21 cellular contexts compared by ENCODE assay signal in genomic region chr1:203528098-203528497, GRCh38. TPM values are rescaled to one million over a fixed set of nuclear protein-coding genes. Genes with fewer than 3 reads are reported as not detected.
A peak's percentile ranks its signal among the peaks of the same experiment; 100 is the strongest.
DNase-seq lines count a peak whose midpoint lies in the region; ATAC-seq and TF ChIP-seq lines count a peak whose summit lies in the region.
"Had no signal": no experiment of that assay in that cellular context is flagged by ENCODE, and none has a peak within 500 bp of the region (broad histone marks: within the 10 kb centered on the region; RNA-seq: fewer than 3 reads in every experiment).

No MANE protein-coding gene starts in this region.

- H3K4me3 Mint-ChIP-seq in Calu3 (ENCODE audit: low read depth, unreplicated experiment): no peak overlapping the region
- H3K4me3 Mint-ChIP-seq: CD4-positive, alpha-beta T cell; T-helper 1 cell treated with Interleukin-12 subunit alpha and Interleukin-12 subunit beta and Interleukin-4 antibody, amounts not matched to agents 30 μg/mL and 1 μg/mL, for 36 hours had no signal

- H3K27me3 ChIP-seq in WERI-Rb-1 (ENCODE audit: insufficient read depth, low read depth, severe bottlenecking) (no peaks in the 10 kb centered on the region), subcutaneous abdominal adipose tissue (ENCODE audit: control insufficient read depth in 5 of 5, insufficient read depth in 4 of 5, low read length in 5 of 5) (no peaks in the 10 kb centered on the region)

- peak; percentile 50 for TF ChIP-seq CTCF in WERI-Rb-1 (IDR thresholded peaks at IDR 0.05; ENCODE audit: low read depth, low read length)
- no peak for TF ChIP-seq CTCF in Calu3 (IDR thresholded peaks at IDR 0.05; ENCODE audit: unreplicated experiment)

- DNase-seq in DMS 273 treated with DMSO at 0.1 percent for 48 hours (lab: John Stamatoyannopoulos, UW): peak; percentile 45
- peak; percentile 22 for DNase-seq in NCI-H2171 (lab: John Stamatoyannopoulos, UW)
- peak; percentile 39 for DNase-seq in WERI-Rb-1
- DNase-seq in Calu3: no peak
- no peak for DNase-seq in GF-D8 (lab: John Stamatoyannopoulos, UW)
- DNase-seq: AML-193; CD4-positive, alpha-beta T cell; EL; NCI-H1092; NCI-H510A treated with DMSO at 0.1 percent for 48 hours; NK-92 treated with Interleukin-12 subunit alpha and Interleukin-12 subunit beta, amount 100 ng/mL, for 24 hours; PC-9 had no signal

- CTCF ChIA-PET in Calu3 (lab: Charles Lee): interaction anchor here (0.7 to 0.9 kb wide), 2 partner anchors 9 to 201 kb away, joined by 3 to 5 read pairs; no protein-coding TSS in a partner anchor

- no peak overlapping the region for H3K9ac ChIP-seq in subcutaneous abdominal adipose tissue (ENCODE audit: low read length in 5 of 5)

- H3K27me3 Mint-ChIP-seq in Calu3 (ENCODE audit: unreplicated experiment): peaks cover 29% of the 10 kb centered on the region
- H3K27me3 Mint-ChIP-seq: CD4-positive, alpha-beta T cell had no signal

- H3K36me3 ChIP-seq in WERI-Rb-1 (no peaks in the 10 kb centered on the region), subcutaneous abdominal adipose tissue (ENCODE audit: control insufficient read depth in 5 of 5, insufficient read depth in 5 of 5, low read length in 5 of 5) (no peaks in the 10 kb centered on the region)
- H3K36me3 ChIP-seq: HAP-1 had no signal

- H3K9me3 ChIP-seq in WERI-Rb-1 (ENCODE audit: severe bottlenecking) (no peaks in the 10 kb centered on the region), subcutaneous abdominal adipose tissue (ENCODE audit: control insufficient read depth in 5 of 5, low read length in 5 of 5) (no peaks in the 10 kb centered on the region)
- H3K9me3 ChIP-seq: HAP-1 had no signal

- H3K27ac ChIP-seq in WERI-Rb-1 (no peak overlapping the region), subcutaneous abdominal adipose tissue (ENCODE audit: low read depth, low read length) (peak overlapping the region; percentile 13)
- H3K27ac ChIP-seq: HL-60, SK-N-MC had no signal

- ATAC-seq in HG03354 (IDR thresholded peaks at IDR 0.05; ENCODE audit: poor library complexity, severe bottlenecking, unreplicated experiment) (no peak), GM19351 (IDR thresholded peaks at IDR 0.05; ENCODE audit: unreplicated experiment) (no peak)
- ATAC-seq: K562 had no signal

- no peaks in the 10 kb centered on the region for H3K4me1 Mint-ChIP-seq in Calu3 (ENCODE audit: low read depth, unreplicated experiment)

- intact Hi-C loops in Calu3 (cut with micrococcal nuclease; ENCODE audit: unreplicated experiment): no loop called here

- H3K27ac Mint-ChIP-seq in Calu3 (ENCODE audit: unreplicated experiment): no peak overlapping the region
- H3K27ac Mint-ChIP-seq: CD4-positive, alpha-beta T cell; T-helper 1 cell treated with Interleukin-12 subunit alpha and Interleukin-12 subunit beta and Interleukin-4 antibody, amounts not matched to agents 30 μg/mL and 1 μg/mL, for 36 hours had no signal

- no TSS peak for BruUV-seq in Calu3 (replicated peaks; lab: Mats Ljungman, UMichigan)

- H3K36me3 Mint-ChIP-seq in Calu3 (ENCODE audit: insufficient read depth, unreplicated experiment): no peaks in the 10 kb centered on the region

- H3K4me1 ChIP-seq in subcutaneous abdominal adipose tissue (ENCODE audit: control insufficient read depth in 5 of 5, insufficient read depth in 5 of 5, low read length in 5 of 5): peaks cover 9 to 51% (median 43%) of the 10 kb centered on the region in 5 donors
- H3K4me1 ChIP-seq: HAP-1 had no signal

- H3K4me3 ChIP-seq in WERI-Rb-1 (ENCODE audit: low read depth, low read length): no peak overlapping the region
- H3K4me3 ChIP-seq in subcutaneous abdominal adipose tissue (ENCODE audit: low read depth in 1 of 5, low read length in 5 of 5): no peak overlapping the region
- H3K4me3 ChIP-seq: HAP-1, K562, PC-9, SK-N-MC had no signal

- no peaks in the 10 kb centered on the region for H3K9me3 Mint-ChIP-seq in Calu3 (ENCODE audit: low read depth, unreplicated experiment)
- H3K9me3 Mint-ChIP-seq: CD4-positive, alpha-beta T cell; T-helper 1 cell treated with Interleukin-12 subunit alpha and Interleukin-12 subunit beta and Interleukin-4 antibody, amounts not matched to agents 30 μg/mL and 1 μg/mL, for 36 hours had no signal

RNA-seq across cellular contexts. Expression of gene OPTC, which starts 34.1 kb away (rescaled TPM):
- total RNA-seq in Calu3 (2022): not detected in 2 replicates
- total RNA-seq: CD4-positive, alpha-beta T cell; K562; M059J; PC-9 had no signal

RNA-seq across cellular contexts. Expression of gene PRELP, which starts 52.5 kb away (rescaled TPM):
- not detected in 2 replicates for total RNA-seq in Calu3 (2022)
- total RNA-seq: CD4-positive, alpha-beta T cell; M059J; PC-9 had no signal

Comparison
In these comparisons a context has a peak if more than half of its experiments do, and no peak if none do; other contexts are left out.
1. DNase-seq: peak in DMS 273 treated with DMSO at 0.1 percent for 48 hours (single experiment), NCI-H2171 (single experiment) and WERI-Rb-1 (single experiment); none in Calu3 (single experiment) and GF-D8 (single experiment).